Comparison of ENCODE assay signal across 25 cellular contexts in the genomic region with DNA sequence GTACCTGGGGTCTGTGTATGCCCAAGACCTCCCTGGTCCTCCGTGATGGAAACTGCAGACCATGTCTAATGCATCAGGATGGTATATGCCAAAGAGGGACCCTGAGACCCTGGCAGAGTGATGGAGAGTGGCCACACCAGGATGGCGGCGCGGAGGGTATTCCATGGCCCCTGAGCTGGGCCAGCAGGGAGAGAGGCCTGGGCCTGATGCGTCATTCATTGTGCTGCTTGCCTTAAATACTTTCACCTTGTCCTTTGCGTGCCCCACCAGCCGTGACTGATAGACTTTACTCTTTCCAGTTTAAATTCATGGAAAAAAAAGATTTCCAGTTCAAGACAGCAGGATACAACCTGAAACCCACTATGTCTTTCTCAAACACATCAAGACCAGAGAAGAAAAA. TPM values are rescaled to one million over a fixed set of nuclear protein-coding genes. Genes with fewer than 3 reads are reported as not detected.
"Had no signal": no experiment of that assay in that cellular context is flagged by ENCODE, and none has a peak within 500 bp of the region (broad histone marks: within the 10 kb centered on the region; RNA-seq: fewer than 3 reads in every experiment).

No MANE protein-coding gene starts in this region.

- H3K27ac ChIP-seq: epithelial cell of prostate, heart left ventricle, sigmoid colon, stomach, suprapubic skin, transverse colon had no signal

- H3K36me3 ChIP-seq: heart left ventricle, sigmoid colon, stomach, suprapubic skin, transverse colon had no signal

- H3K4me3 Mint-ChIP-seq: activated CD4-positive, alpha-beta memory T cell treated with anti-CD3 and anti-CD28 coated beads for 36 hours; activated naive CD8-positive, alpha-beta T cell treated with anti-CD3 and anti-CD28 coated beads for 36 hours; T-helper 17 cell had no signal

- H3K9me3 Mint-ChIP-seq: activated CD4-positive, alpha-beta memory T cell treated with anti-CD3 and anti-CD28 coated beads for 36 hours had no signal

- H3K27me3 ChIP-seq: heart left ventricle, sigmoid colon, stomach, suprapubic skin, transverse colon had no signal

- ATAC-seq: heart left ventricle, left cardiac atrium, T-helper 17 cell had no signal

- H3K27ac Mint-ChIP-seq: activated CD4-positive, alpha-beta memory T cell treated with anti-CD3 and anti-CD28 coated beads for 36 hours; activated naive CD8-positive, alpha-beta T cell treated with anti-CD3 and anti-CD28 coated beads for 36 hours; stimulated activated memory B cell treated with anti-CD40 and anti-IgM and Interleukin-4, amounts not matched to agents 10 μg/mL and 1 μg/mL and 100 μg/mL, for 72 hours; T-helper 17 cell had no signal

- H3K4me3 ChIP-seq: heart left ventricle, sigmoid colon, smooth muscle cell, stomach, suprapubic skin, transverse colon had no signal

- H3K4me2 ChIP-seq: smooth muscle cell had no signal

- H3K36me3 Mint-ChIP-seq: activated CD4-positive, alpha-beta memory T cell treated with anti-CD3 and anti-CD28 coated beads for 36 hours; activated naive CD8-positive, alpha-beta T cell treated with anti-CD3 and anti-CD28 coated beads for 36 hours; stimulated activated memory B cell treated with anti-CD40 and anti-IgM and Interleukin-4, amounts not matched to agents 10 μg/mL and 1 μg/mL and 100 μg/mL, for 72 hours had no signal

- H3K9me3 ChIP-seq: sigmoid colon, stomach, suprapubic skin, transverse colon had no signal

- DNase-seq: activated CD4-positive, alpha-beta memory T cell treated with anti-CD3 and anti-CD28 coated beads for 36 hours; activated CD4-positive, alpha-beta T cell treated with anti-CD3 and anti-CD28 coated beads for 48 hours; activated naive CD4-positive, alpha-beta T cell treated with Interleukin-2 at 50 U/mL for 16 hours; activated naive CD8-positive, alpha-beta T cell treated with anti-CD3 and anti-CD28 coated beads for 36 hours; activated T-cell treated with anti-CD3 and anti-CD28 coated beads, Interleukin-2, amount 50 U/mL, for 48 hours; amygdala; cerebellar nuclear complex; cortex of kidney; heart left ventricle; islet precursor cell; left cardiac atrium; occipital lobe; retina; sigmoid colon; stimulated activated CD4-positive, alpha-beta T cell treated with anti-CD3 and anti-CD28 coated beads, Interleukin-15, amount 100 ng/mL, for 24 hours; stomach; T-helper 17 cell; transverse colon had no signal

RNA-seq across cellular contexts. Expression of a gene that starts 28.6 kb away (rescaled TPM):
- polyA plus RNA-seq: neural cell had no signal

RNA-seq across cellular contexts. Expression of a gene that starts 38.5 kb away (rescaled TPM):
- total RNA-seq: activated CD4-positive, alpha-beta memory T cell treated with anti-CD3 and anti-CD28 coated beads for 36 hours; activated naive CD8-positive, alpha-beta T cell treated with anti-CD3 and anti-CD28 coated beads for 36 hours; fibroblast of villous mesenchyme; left cardiac atrium; liver; occipital lobe; sigmoid colon; smooth muscle cell; stomach; suprapubic skin; T-helper 17 cell had no signal
- polyA plus RNA-seq: neural cell, smooth muscle cell, stomach had no signal

RNA-seq across cellular contexts. Expression of a gene that starts 49.4 kb away (rescaled TPM):
- total RNA-seq: fibroblast of villous mesenchyme, heart left ventricle, left cardiac atrium, sigmoid colon, smooth muscle cell, suprapubic skin had no signal
- polyA plus RNA-seq: heart left ventricle, neural cell, smooth muscle cell had no signal
